In genomic region chr6:73043446-73043845, GRCh38 we compare ENCODE assay signal across 28 cellular contexts.
"Had no signal": no experiment of that assay in that cellular context is flagged by ENCODE, and none has a peak within 500 bp of the region (broad histone marks: within the 10 kb centered on the region; RNA-seq: fewer than 3 reads in every experiment).

No MANE protein-coding gene starts in this region.

- DNase-seq: activated CD4-positive, alpha-beta memory T cell treated with anti-CD3 and anti-CD28 coated beads for 36 hours; activated CD4-positive, alpha-beta T cell treated with anti-CD3 and anti-CD28 coated beads, Interleukin-2, amount 10 ng/mL, durations not matched to agents 7 days and 5 days; activated CD4-positive, CD25-positive, alpha-beta regulatory T cell; activated CD8-positive, alpha-beta memory T cell treated with anti-CD3 and anti-CD28 coated beads for 24 hours; activated effector memory CD4-positive, alpha-beta T cell treated with anti-CD3 and anti-CD28 coated beads, Interleukin-2, amount 50 U/mL, for 16 hours; activated naive CD4-positive, alpha-beta T cell treated with Interleukin-2 at 50 U/mL for 16 hours; activated naive CD8-positive, alpha-beta T cell treated with anti-CD3 and anti-CD28 coated beads, Interleukin-2, amount 50 U/mL, for 24 hours; activated T-cell treated with anti-CD3 and anti-CD28 coated beads, Interleukin-2, amount 50 U/mL, for 4 hours; amygdala; brain microvascular endothelial cell; Kasumi-1; KBM-7; NCI-H1105 treated with DMSO at 0.1 percent for 48 hours; NCI-H1436 treated with DMSO at 0.1 percent for 48 hours; NCI-H2029; NCI-H2107; NCI-H526; NK-92 treated with Interleukin-12 subunit alpha and Interleukin-12 subunit beta, amount 100 ng/mL, for 24 hours; OCI-M1; RPMI8226; T-cell; T-helper 2 cell had no signal

- H3K27me3 ChIP-seq: brain microvascular endothelial cell, cardiac muscle cell had no signal

- ATAC-seq: activated naive CD4-positive, alpha-beta T cell treated with anti-CD3 and anti-CD28 coated beads, Interleukin-2, amount 50 U/mL, for 72 hours; activated naive CD8-positive, alpha-beta T cell treated with anti-CD3 and anti-CD28 coated beads, Interleukin-2, amount 50 U/mL, for 24 hours; activated T-cell treated with anti-CD3 and anti-CD28 coated beads, Interleukin-2, amount 50 U/mL, for 4 hours; Panc1; Right ventricle myocardium inferior; T-cell had no signal

- H3K36me3 ChIP-seq: brain microvascular endothelial cell, cardiac muscle cell had no signal

- H3K27ac ChIP-seq: brain microvascular endothelial cell, cardiac muscle cell, SK-N-MC, VCaP had no signal

- H3K4me3 ChIP-seq: cardiac muscle cell, SK-N-MC had no signal
